In the genomic region with DNA sequence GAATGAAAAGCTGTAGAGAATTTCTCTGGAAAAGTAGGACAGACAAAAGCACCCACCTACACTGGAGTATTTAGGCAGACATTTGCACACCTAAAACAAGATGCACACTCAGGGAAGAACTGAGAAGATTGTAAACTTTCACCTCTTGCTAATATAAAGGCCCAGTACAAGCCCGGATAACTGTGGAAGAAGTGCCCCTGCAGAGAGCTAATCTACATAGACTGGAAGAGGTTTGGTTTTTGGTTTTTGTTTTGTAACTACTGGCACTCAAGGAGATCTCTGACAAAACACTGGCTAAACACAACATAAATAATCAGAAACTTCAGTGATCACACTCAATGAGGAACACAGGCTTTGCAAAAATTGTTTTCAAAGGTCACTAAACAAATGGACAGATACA, we compare ENCODE assay signal across 19 cellular contexts.
"Had no signal": no experiment of that assay in that cellular context is flagged by ENCODE, and none has a peak within 500 bp of the region (broad histone marks: within the 10 kb centered on the region; RNA-seq: fewer than 3 reads in every experiment).

No MANE protein-coding gene starts in this region.

- H3K36me3 Mint-ChIP-seq: stimulated activated effector memory CD8-positive, alpha-beta T cell treated with anti-CD3 and anti-CD28 coated beads, Interleukin-12 subunit alpha, Interleukin-12 subunit beta, amount 100 ng/mL, for 72 hours; type B pancreatic cell had no signal

- DNase-seq: effector memory CD4-positive, alpha-beta T cell; gastrocnemius medialis; heart right ventricle; hypothalamus; kidney glomerular epithelial cell; naive thymus-derived CD8-positive, alpha-beta T cell; psoas muscle; retina; right lobe of liver; stimulated activated CD4-positive, alpha-beta T cell treated with anti-CD3 and anti-CD28 coated beads, Interleukin-4, amount 100 ng/mL, for 1 hour; stimulated activated CD8-positive, alpha-beta memory T cell treated with anti-CD3 and anti-CD28 coated beads, Interleukin-4, amount 100 ng/mL, for 48 hours; stimulated activated naive CD8-positive, alpha-beta T cell treated with anti-CD3 and anti-CD28 coated beads, Interleukin-15, Interleukin-2, amounts not matched to agents 100 U/mL and 50 U/mL, for 24 hours; thyroid gland; uterus had no signal

- H3K4me3 Mint-ChIP-seq: neural crest cell; stimulated activated effector memory CD8-positive, alpha-beta T cell treated with anti-CD3 and anti-CD28 coated beads, Interleukin-12 subunit alpha, Interleukin-12 subunit beta, amount 100 ng/mL, for 72 hours; type B pancreatic cell had no signal

- ATAC-seq: gastrocnemius medialis; heart right ventricle; naive thymus-derived CD8-positive, alpha-beta T cell; psoas muscle; right lobe of liver; stimulated activated effector memory CD8-positive, alpha-beta T cell treated with anti-CD3 and anti-CD28 coated beads, Interleukin-12 subunit alpha, Interleukin-12 subunit beta, amount 100 ng/mL, for 72 hours; stimulated activated naive CD8-positive, alpha-beta T cell treated with anti-CD3 and anti-CD28 coated beads, Interleukin-15, Interleukin-2, amounts not matched to agents 100 U/mL and 50 U/mL, for 24 hours had no signal

- H3K27ac Mint-ChIP-seq: naive thymus-derived CD8-positive, alpha-beta T cell; stimulated activated effector memory CD8-positive, alpha-beta T cell treated with anti-CD3 and anti-CD28 coated beads, Interleukin-12 subunit alpha, Interleukin-12 subunit beta, amount 100 ng/mL, for 72 hours; type B pancreatic cell had no signal

- H3K27me3 ChIP-seq: esophagus muscularis mucosa, gastrocnemius medialis, heart right ventricle, right lobe of liver, suprapubic skin, thyroid gland, uterus had no signal

- H3K36me3 ChIP-seq: esophagus muscularis mucosa, gastrocnemius medialis, heart right ventricle, right lobe of liver, suprapubic skin, thyroid gland, uterus had no signal

- H3K4me1 ChIP-seq: esophagus muscularis mucosa, gastrocnemius medialis, heart right ventricle, psoas muscle, right lobe of liver, suprapubic skin, uterus had no signal

- H3K4me1 Mint-ChIP-seq: naive thymus-derived CD8-positive, alpha-beta T cell; neural crest cell; stimulated activated effector memory CD8-positive, alpha-beta T cell treated with anti-CD3 and anti-CD28 coated beads, Interleukin-12 subunit alpha, Interleukin-12 subunit beta, amount 100 ng/mL, for 72 hours had no signal

- H3K9me3 ChIP-seq: right lobe of liver, thyroid gland, uterus had no signal

- H3K4me3 ChIP-seq: esophagus muscularis mucosa, gastrocnemius medialis, heart right ventricle, psoas muscle, right lobe of liver, suprapubic skin, thyroid gland, uterus had no signal

- H3K27me3 Mint-ChIP-seq: naive thymus-derived CD8-positive, alpha-beta T cell; type B pancreatic cell had no signal
